Comparison of ENCODE assay signal across 14 cellular contexts in the genomic region with DNA sequence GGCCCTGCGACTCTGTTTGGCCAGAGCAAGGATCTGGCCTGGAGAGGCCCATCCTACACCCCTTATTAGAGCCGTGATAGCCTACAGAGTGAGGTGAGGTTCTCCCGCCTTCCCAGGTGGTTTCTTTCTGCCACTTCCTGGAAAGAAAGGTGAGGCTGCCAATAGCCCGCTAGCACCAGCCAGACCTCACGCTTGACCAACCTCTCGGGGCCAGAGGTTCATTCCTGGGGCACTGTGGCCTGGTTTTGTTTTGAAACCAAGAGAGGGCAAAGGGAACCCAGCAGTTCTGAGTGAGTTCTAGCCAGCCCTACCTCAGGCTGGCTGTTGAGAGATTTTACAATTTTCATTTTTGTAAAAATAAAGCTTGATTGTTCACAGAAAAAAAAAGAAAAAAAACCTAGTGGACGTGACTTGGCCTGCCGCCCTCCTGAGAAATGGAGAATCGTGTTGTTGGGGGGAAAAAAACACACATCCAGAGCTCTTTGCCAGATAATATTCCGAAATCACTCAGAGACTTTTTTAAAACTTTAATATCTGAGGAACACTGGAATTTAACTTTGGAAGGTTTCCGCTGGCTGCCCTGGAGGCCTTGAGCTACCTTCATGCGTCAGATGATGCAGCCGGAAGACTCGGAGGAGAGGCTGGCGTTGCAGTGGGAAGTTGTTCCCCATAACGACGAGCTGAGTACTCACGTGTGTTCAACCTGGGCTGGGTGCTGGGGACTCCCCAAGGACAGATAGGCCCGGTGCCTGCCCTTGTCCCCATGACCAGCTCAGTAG.
A peak's percentile ranks its signal among the peaks of the same experiment; 100 is the strongest.
DNase-seq lines count a peak whose midpoint lies in the region; ATAC-seq and TF ChIP-seq lines count a peak whose summit lies in the region.
"Had no signal": no experiment of that assay in that cellular context is flagged by ENCODE, and none has a peak within 500 bp of the region (broad histone marks: within the 10 kb centered on the region; RNA-seq: fewer than 3 reads in every experiment).

No MANE protein-coding gene starts in this region.

- H3K36me3 ChIP-seq in mammary epithelial cell (ENCODE audit: insufficient read depth, low read length) (peaks cover 8% of the 10 kb centered on the region), body of pancreas (replicated peaks in 1 of 2; ENCODE audit: insufficient read depth in 1 of 2, low read depth in 2 of 2) (peaks cover 0 to 12% of the 10 kb centered on the region in 2 donors), thyroid gland (peaks cover 15 to 16% of the 10 kb centered on the region in 2 donors)

- WGBS in mammary epithelial cell (ENCODE audit: low coverage, missing lambda C conversion rate) = 68% methylated on average over 15 of the region's 19 CpGs
- WGBS in body of pancreas, 2 donors = 68 to 71% methylated on average over 8 to 19 of the region's 19 CpGs
- 53% methylated on average over 19 of the region's 19 CpGs for WGBS in thyroid gland, 2 donors

- no peaks in the 10 kb centered on the region for H3K9me3 Mint-ChIP-seq in MCF 10A (ENCODE audit: unreplicated experiment)
- H3K9me3 Mint-ChIP-seq in memory B cell = no peaks in the 10 kb centered on the region

- TF ChIP-seq CTCF in MCF 10A (IDR thresholded peaks at IDR 0.05; ENCODE audit: unreplicated experiment) (no peak), mammary epithelial cell (conservative IDR thresholded peaks at IDR 0.05 in 1 of 2, IDR thresholded peaks at IDR 0.05 in 1 of 2; ENCODE audit: extremely low read depth in 1 of 2, insufficient read depth in 1 of 2, low read depth in 1 of 2, low read length in 2 of 2) (no peak), body of pancreas (IDR thresholded peaks at IDR 0.05) (no peak), thyroid gland (IDR thresholded peaks at IDR 0.05) (no peak)

- H3K4me2 ChIP-seq in mammary epithelial cell (ENCODE audit: insufficient read depth, low read depth, low read length) = no peak overlapping the region

- H3K4me1 Mint-ChIP-seq in MCF 10A (ENCODE audit: insufficient read depth, unreplicated experiment) (no peaks in the 10 kb centered on the region), memory B cell (peaks cover 17% of the 10 kb centered on the region)

- TF ChIP-seq POLR2A in body of pancreas (IDR thresholded peaks at IDR 0.05) = no peak
- no peak for TF ChIP-seq POLR2A in thyroid gland (IDR thresholded peaks at IDR 0.05)

- no peak overlapping the region for H3K9ac ChIP-seq in mammary epithelial cell (ENCODE audit: insufficient read depth, low read length)

- H3K27ac Mint-ChIP-seq in MCF 10A (ENCODE audit: low read depth, unreplicated experiment) (peak overlapping the region; percentile 79), memory B cell (peak overlapping the region; percentile 85)

- POLR2A ChIA-PET in MCF 10A (lab: Yijun Ruan, JAX) = interaction anchor here (0.7 kb wide), 1 partner anchor 29 kb away, joined by 3 read pairs; no protein-coding TSS in a partner anchor

- H3K9me3 ChIP-seq in mammary epithelial cell (replicated peaks; ENCODE audit: insufficient read depth, low read length) = no peaks in the 10 kb centered on the region
- H3K9me3 ChIP-seq in body of pancreas = no peaks in the 10 kb centered on the region
- H3K9me3 ChIP-seq in thyroid gland = no peaks in the 10 kb centered on the region

- H3K4me3 Mint-ChIP-seq in MCF 10A (ENCODE audit: unreplicated experiment) = no peak overlapping the region
- no peak overlapping the region for H3K4me3 Mint-ChIP-seq in memory B cell

- H3K79me2 ChIP-seq in mammary epithelial cell (ENCODE audit: insufficient read depth, low read length) = peaks cover 9% of the 10 kb centered on the region

- H3K27me3 ChIP-seq in mammary epithelial cell (ENCODE audit: insufficient read depth, low read length) (no peaks in the 10 kb centered on the region), body of pancreas (no peaks in the 10 kb centered on the region), thyroid gland (no peaks in the 10 kb centered on the region)

- dilution Hi-C loops in mammary epithelial cell (cut with HindIII; ENCODE audit: low sequenced_read_pairs) = no loop called here

- no peak overlapping the region for H2AFZ ChIP-seq in mammary epithelial cell (ENCODE audit: low read depth, low read length)

- in situ Hi-C loops in mammary epithelial cell (cut with MboI; ENCODE audit: low sequenced_read_pairs in 2 of 2) = no loop called here

- BruUV-seq in MCF 10A (replicated peaks; lab: Mats Ljungman, UMichigan) (no TSS peak), mammary epithelial cell (replicated peaks; lab: Mats Ljungman, UMichigan) (no TSS peak)

- no peak overlapping the region for H3K27ac ChIP-seq in mammary epithelial cell (ENCODE audit: insufficient read depth, low read depth, low read length)
- H3K27ac ChIP-seq in body of pancreas = peak overlapping the region in 3 of 4 donors; percentile 31 to 34 (median 32)
- peak overlapping the region; percentile 72 to 83 (median 75) for H3K27ac ChIP-seq in thyroid gland

- H3K36me3 Mint-ChIP-seq in MCF 10A (ENCODE audit: insufficient read depth, unreplicated experiment) (peaks cover 84% of the 10 kb centered on the region), memory B cell (peaks cover 9% of the 10 kb centered on the region)

- intact Hi-C loops in MCF 10A (cut with micrococcal nuclease) (no loop called here), mammary epithelial cell (cut with micrococcal nuclease) (no loop called here), body of pancreas (cut with DNase I) (no loop called here), thyroid gland (cut with DNase I) (no loop called here)

- CTCF ChIA-PET in MCF 10A (lab: Yijun Ruan, JAX) (interaction anchor here (0.6 to 1.7 kb wide), 4 partner anchors 17 to 90 kb away, joined by 3 to 5 read pairs (median 4); no protein-coding TSS in a partner anchor), mammary epithelial cell (lab: Charles Lee; ENCODE audit: low non-redundant PET) (no interaction called here)

- H3K27me3 Mint-ChIP-seq in MCF 10A (ENCODE audit: insufficient read depth, unreplicated experiment) = no peaks in the 10 kb centered on the region
- H3K27me3 Mint-ChIP-seq in memory B cell = no peaks in the 10 kb centered on the region

- H3K4me3 ChIP-seq in mammary epithelial cell (replicated peaks in 1 of 3; ENCODE audit: insufficient read depth in 1 of 3, low read depth in 2 of 3, low read length in 3 of 3) (no peak overlapping the region), body of pancreas (no peak overlapping the region), thyroid gland (replicated peaks in 1 of 3) (no peak overlapping the region)

- H4K20me1 ChIP-seq in mammary epithelial cell (ENCODE audit: insufficient read depth, low read length) = no peaks in the 10 kb centered on the region

- DNase-seq in MCF 10A (ENCODE audit: unreplicated experiment) = no peak
- DNase-seq in mammary epithelial cell = no peak
- peak in 1 of 4 donors; percentile 23 for DNase-seq in body of pancreas
- no peak for DNase-seq in memory B cell (ENCODE audit: low spot score in 2 of 2)
- DNase-seq in thyroid gland = peak; percentile 88 to 89
- no peak for DNase-seq in activated CD8-positive, alpha-beta memory T cell treated with anti-CD3 and anti-CD28 coated beads, Interleukin-2, amount 50 U/mL, for 48 hours
- DNase-seq in SIG-M5 (lab: John Stamatoyannopoulos, UW) = no peak
- DNase-seq: cerebellar nuclear complex, erythroblast, IMR-90, NCI-H1417, NCI-H526 treated with DMSO at 0.1 percent for 48 hours, T-helper 9 cell had no signal

- ATAC-seq in body of pancreas = no peak
- no peak for ATAC-seq in memory B cell (ENCODE audit: low read depth)
- ATAC-seq in GM19035 (IDR thresholded peaks at IDR 0.05; ENCODE audit: unreplicated experiment) = no peak

- peaks cover 3% of the 10 kb centered on the region for H3K4me1 ChIP-seq in mammary epithelial cell (ENCODE audit: insufficient read depth, low read length)
- no peaks in the 10 kb centered on the region for H3K4me1 ChIP-seq in body of pancreas
- H3K4me1 ChIP-seq in thyroid gland = peaks cover 29 to 48% of the 10 kb centered on the region in 2 donors

Comparison
In these comparisons a context has a peak if more than half of its experiments do, and no peak if none do; other contexts are left out.
1. DNase-seq: peak in thyroid gland (2 of 2); none in MCF 10A (single experiment), mammary epithelial cell (single experiment), memory B cell (0 of 2), activated CD8-positive, alpha-beta memory T cell treated with anti-CD3 and anti-CD28 coated beads, Interleukin-2, amount 50 U/mL, for 48 hours (single experiment) and SIG-M5 (single experiment).